ENCODE assay signal across 7 cellular contexts in the genomic region with DNA sequence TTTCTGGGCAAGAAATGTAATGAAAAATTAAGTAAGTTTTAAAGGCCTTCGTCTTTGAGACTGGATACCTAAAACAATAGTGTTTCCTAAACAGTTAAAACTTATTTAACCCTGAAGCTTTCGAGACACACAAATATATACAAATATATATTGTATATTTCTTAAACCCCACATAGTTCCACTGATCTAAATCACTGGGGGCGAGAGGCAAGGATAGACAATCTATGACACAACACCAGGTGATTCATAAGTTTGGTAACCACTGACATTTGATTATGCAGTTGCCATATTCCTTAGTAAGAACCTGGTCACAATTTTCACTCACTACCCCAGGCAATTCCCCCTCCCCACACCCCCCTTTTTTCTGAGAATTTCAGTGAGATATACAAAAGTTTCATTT. TPM values are rescaled to one million over a fixed set of nuclear protein-coding genes. Genes with fewer than 3 reads are reported as not detected.
DNase-seq lines count a peak whose midpoint lies in the region; ATAC-seq and TF ChIP-seq lines count a peak whose summit lies in the region.

No MANE protein-coding gene starts in this region.

- H3K27ac ChIP-seq in H9 (ENCODE audit: insufficient read length, low read depth, low read length) = no peak overlapping the region
- H3K27ac ChIP-seq in SJSA1 = peak overlapping the region; percentile 52; the same call in 1 of the 2 replicates
- H3K27ac ChIP-seq in osteoblast (ENCODE audit: low read depth, low read length) = peak overlapping the region; percentile 59

- no peak overlapping the region for H3K23ac ChIP-seq in H9 (ENCODE audit: insufficient read length, low read depth, low read length)

- H4K91ac ChIP-seq in H9 (ENCODE audit: insufficient read length, low read depth, low read length) = no peak overlapping the region

- peaks cover 43 to 45% of the 10 kb centered on the region in 2 experiments for H3K4me1 Mint-ChIP-seq in H9

- H2BK5ac ChIP-seq in H9 (ENCODE audit: insufficient read length, low read length) = no peak overlapping the region

- H3K36me3 Mint-ChIP-seq in H9 (ENCODE audit: insufficient read depth in 1 of 3, low read depth in 3 of 3) = no peaks in the 10 kb centered on the region; a peak in 2 of 7 replicates

- no peak overlapping the region for H2BK20ac ChIP-seq in H9 (ENCODE audit: low read depth, low read length, poor library complexity, severe bottlenecking)

- H3K27me3 Mint-ChIP-seq in H9 (ENCODE audit: low read depth) = no peaks in the 10 kb centered on the region; the same call in 1 of the 2 replicates

- peak overlapping the region in 2 of 3 experiments; percentile 83 to 93; a peak in 5 of 7 replicates for H3K27ac Mint-ChIP-seq in H9

- H3K14ac ChIP-seq in H9 (ENCODE audit: insufficient read depth, low read length) = no peak overlapping the region

- H4K5ac ChIP-seq in H9 (ENCODE audit: insufficient read length, low read depth, low read length) = no peak overlapping the region

- peak overlapping the region; percentile 77 to 91 for H3K4me3 Mint-ChIP-seq in H9

- H3K79me2 ChIP-seq in H9 (ENCODE audit: insufficient read depth, low read length) (peaks cover 20% of the 10 kb centered on the region), osteoblast (ENCODE audit: insufficient read depth, low read length) (peaks cover 55% of the 10 kb centered on the region)

- H3K4me1 ChIP-seq in H9 (ENCODE audit: insufficient read depth, low read length) (peaks cover 6% of the 10 kb centered on the region; the same call in 1 of the 2 replicates), SJSA1 (replicated peaks) (peaks cover 27% of the 10 kb centered on the region), endocrine pancreas (ENCODE audit: control insufficient read depth, insufficient read depth, low read length) (peaks cover 29% of the 10 kb centered on the region), osteoblast (ENCODE audit: insufficient read depth, low read length) (peaks cover 22% of the 10 kb centered on the region)

- H3K36me3 ChIP-seq in SJSA1 (peaks cover 25% of the 10 kb centered on the region), endocrine pancreas (ENCODE audit: control insufficient read depth, insufficient read depth, low read length) (no peaks in the 10 kb centered on the region), osteoblast (ENCODE audit: insufficient read depth, low read length) (no peaks in the 10 kb centered on the region)

- peak overlapping the region; percentile 92 for H3K9ac ChIP-seq in H9 (ENCODE audit: extremely low read depth, insufficient read length, low read length)
- H3K9ac ChIP-seq in endocrine pancreas (ENCODE audit: control insufficient read depth, insufficient read depth, low read length) = no peak overlapping the region

- no peak for DNase-seq in H9
- DNase-seq in SJSA1 (ENCODE audit: low read depth in 1 of 2, low spot score in 2 of 2) = no peak
- DNase-seq in osteoblast (ENCODE audit: insufficient read length, low spot score, missing footprints) = peak; percentile 62
- no peak for DNase-seq in globus pallidus (ENCODE audit: low spot score)
- DNase-seq in NCI-H446 (lab: John Stamatoyannopoulos, UW) = no peak

- H2BK15ac ChIP-seq in H9 (ENCODE audit: low read depth, low read length) = no peak overlapping the region

- no peaks in the 10 kb centered on the region for H3K9me3 Mint-ChIP-seq in H9

- H2AK5ac ChIP-seq in H9 (ENCODE audit: insufficient read length, low read length) = no peak overlapping the region

- no peak for ATAC-seq in HG02610 (IDR thresholded peaks at IDR 0.05; ENCODE audit: unreplicated experiment)

- no peak overlapping the region for H3K18ac ChIP-seq in H9 (ENCODE audit: insufficient read length, low read depth, low read length)

- H2BK12ac ChIP-seq in H9 (ENCODE audit: insufficient read length, low read depth, low read length) = no peak overlapping the region

- H2BK120ac ChIP-seq in H9 (ENCODE audit: low read depth, low read length, poor library complexity, severe bottlenecking) = no peak overlapping the region

- H3K4me2 ChIP-seq in H9 (ENCODE audit: insufficient read depth, insufficient read length, low read length) (peak overlapping the region; percentile 81), osteoblast (ENCODE audit: insufficient read depth, low read length) (peak overlapping the region; percentile 86)

- H3T11ph ChIP-seq in H9 (ENCODE audit: low read length) = peak overlapping the region; percentile 19

- no peak overlapping the region for H3K56ac ChIP-seq in H9 (ENCODE audit: insufficient read length, low read depth, low read length)

- WGBS in H9 (ENCODE audit: extremely low coverage, insufficient read length, low lambda C conversion rate) = no CpG with 5 or more reads among the region's 3 CpGs

- H3K9me3 ChIP-seq in H9 (ENCODE audit: control insufficient read depth, low read depth, low read length) (no peaks in the 10 kb centered on the region), SJSA1 (replicated peaks) (no peaks in the 10 kb centered on the region), endocrine pancreas (ENCODE audit: control insufficient read depth, low read length) (no peaks in the 10 kb centered on the region), osteoblast (ENCODE audit: low read depth, low read length) (no peaks in the 10 kb centered on the region)

- no peak overlapping the region for H3K4ac ChIP-seq in H9 (ENCODE audit: low read depth, low read length)

- peaks cover 2% of the 10 kb centered on the region for H3K23me2 ChIP-seq in H9 (ENCODE audit: insufficient read length, low read depth, low read length, poor library complexity, severe bottlenecking)

- no peaks in the 10 kb centered on the region for H4K20me1 ChIP-seq in H9 (ENCODE audit: control insufficient read depth, insufficient read depth, insufficient read length)
- H4K20me1 ChIP-seq in osteoblast (ENCODE audit: insufficient read depth, low read length) = peaks cover 21% of the 10 kb centered on the region

- H2AFZ ChIP-seq in H9 (ENCODE audit: low read length) = no peak overlapping the region
- H2AFZ ChIP-seq in osteoblast (ENCODE audit: low read length) = no peak overlapping the region

- H3K4me3 ChIP-seq in SJSA1 (peak overlapping the region; percentile 44), endocrine pancreas (ENCODE audit: control insufficient read depth, insufficient read depth, low read length) (peak overlapping the region; percentile 100), osteoblast (ENCODE audit: insufficient read depth, low read length) (peak overlapping the region; percentile 72)

- TF ChIP-seq CTCF in H9 (conservative IDR thresholded peaks at IDR 0.05) = no peak
- no peak for TF ChIP-seq CTCF in osteoblast (IDR thresholded peaks at IDR 0.05; ENCODE audit: extremely low read depth, low read depth, low read length)

- no peak overlapping the region for H4K8ac ChIP-seq in H9 (replicated peaks; ENCODE audit: insufficient read length, low read depth, low read length)

- H3K27me3 ChIP-seq in H9 (ENCODE audit: insufficient read depth, low read length) (no peaks in the 10 kb centered on the region), SJSA1 (replicated peaks) (no peaks in the 10 kb centered on the region), endocrine pancreas (ENCODE audit: control insufficient read depth, insufficient read depth, low read length) (no peaks in the 10 kb centered on the region), osteoblast (ENCODE audit: insufficient read depth, low read length) (no peaks in the 10 kb centered on the region)

- H3K79me1 ChIP-seq in H9 (ENCODE audit: insufficient read depth, low read depth, low read length, poor library complexity, severe bottlenecking) = peaks cover 3% of the 10 kb centered on the region

RNA-seq across cellular contexts. Expression of gene BOLA1, which starts 55.3 kb away (rescaled TPM):
- total RNA-seq in H9 (2021) = 5.7 and 6.0 TPM in 2 replicates
- 9.8 and 12.3 TPM in 2 replicates for total RNA-seq in SJSA1 (2014; rRNA removed; shearing (Covaris generic))
- 6.9 and 7.7 TPM in 2 replicates for total RNA-seq in osteoblast

Comparison
In these comparisons a context has a peak if more than half of its experiments do, and no peak if none do; other contexts are left out.
1. H3K4me3 ChIP-seq: peak in every context shown above with its lines; median percentile 100 in endocrine pancreas; 72 in osteoblast; 44 in SJSA1.